8 cellular contexts compared by ENCODE assay signal in genomic region chr14:69484444-69485113, GRCh38. TPM values are rescaled to one million over a fixed set of nuclear protein-coding genes. Genes with fewer than 3 reads are reported as not detected.
DNase-seq lines count a peak whose midpoint lies in the region; ATAC-seq and TF ChIP-seq lines count a peak whose summit lies in the region.

TSS of gene PLEKHD1 (plus strand) at chr14:69484728. CDS start at chr14:69484966, 238 bp downstream.

- H3K27ac ChIP-seq in HEK293 (ENCODE audit: extremely low read depth, low read depth, low read length): no peak within 1 kb of the TSS

- peaks cover 55% of the 10 kb centered on the region for H3K27me3 ChIP-seq in adipocyte (replicated peaks; ENCODE audit: control insufficient read depth, insufficient read depth, low read length)

- H3K9me3 ChIP-seq in HEK293 (ENCODE audit: control insufficient read depth, insufficient read depth, low read depth, low read length) (no peaks in the 10 kb centered on the region), adipocyte (ENCODE audit: control insufficient read depth, low read length) (no peaks in the 10 kb centered on the region)

- H3K4me3 Mint-ChIP-seq in stimulated activated memory B cell treated with anti-CD40 and anti-IgM and Interleukin-4, amounts not matched to agents 10 μg/mL and 1 μg/mL and 100 μg/mL, for 72 hours: peak within 1 kb of the TSS; percentile 32
- no peak within 1 kb of the TSS for H3K4me3 Mint-ChIP-seq in HFFc6

- peaks cover 69% of the 10 kb centered on the region for H3K27me3 Mint-ChIP-seq in stimulated activated memory B cell treated with anti-CD40 and anti-IgM and Interleukin-4, amounts not matched to agents 10 μg/mL and 1 μg/mL and 100 μg/mL, for 72 hours
- H3K27me3 Mint-ChIP-seq in HFFc6 (ENCODE audit: insufficient read depth): peaks cover 51% of the 10 kb centered on the region

- H3K4me1 Mint-ChIP-seq in stimulated activated memory B cell treated with anti-CD40 and anti-IgM and Interleukin-4, amounts not matched to agents 10 μg/mL and 1 μg/mL and 100 μg/mL, for 72 hours: peaks cover 26% of the 10 kb centered on the region
- H3K4me1 Mint-ChIP-seq in HFFc6 (ENCODE audit: low read depth): no peaks in the 10 kb centered on the region

- no peak for ATAC-seq in stimulated activated memory B cell treated with anti-CD40 and anti-IgM and Interleukin-4, amounts not matched to agents 10 μg/mL and 1 μg/mL and 100 μg/mL, for 72 hours
- no peak for ATAC-seq in sciatic nerve

- H3K4me1 ChIP-seq in HEK293 (ENCODE audit: control insufficient read depth, insufficient read depth, low read length) (no peaks in the 10 kb centered on the region; the same call in 1 of the 2 replicates), adipocyte (ENCODE audit: control insufficient read depth, insufficient read depth, low read length) (peaks cover 9% of the 10 kb centered on the region)

- no peaks in the 10 kb centered on the region for H3K36me3 Mint-ChIP-seq in stimulated activated memory B cell treated with anti-CD40 and anti-IgM and Interleukin-4, amounts not matched to agents 10 μg/mL and 1 μg/mL and 100 μg/mL, for 72 hours
- no peaks in the 10 kb centered on the region for H3K36me3 Mint-ChIP-seq in HFFc6 (ENCODE audit: low read depth)

- H3K4me3 ChIP-seq in HEK293 (ENCODE audit: low read depth, low read length) (peak within 1 kb of the TSS; percentile 35), adipocyte (ENCODE audit: low read length) (peak within 1 kb of the TSS; percentile 67)

- POLR2A ChIA-PET in HEK293 (lab: Yijun Ruan, JAX): no interaction called here

- H3K9me3 Mint-ChIP-seq in stimulated activated memory B cell treated with anti-CD40 and anti-IgM and Interleukin-4, amounts not matched to agents 10 μg/mL and 1 μg/mL and 100 μg/mL, for 72 hours: no peaks in the 10 kb centered on the region
- no peaks in the 10 kb centered on the region for H3K9me3 Mint-ChIP-seq in HFFc6

- H3K36me3 ChIP-seq in HEK293 (ENCODE audit: control insufficient read depth in 2 of 2, insufficient read depth in 1 of 2, low read length in 2 of 2) (no peaks in the 10 kb centered on the region), adipocyte (ENCODE audit: control insufficient read depth, insufficient read depth, low read length, severe bottlenecking) (no peaks in the 10 kb centered on the region)

- intact Hi-C loops in sciatic nerve (cut with DNase I): no loop called here

- H3K9ac ChIP-seq in adipocyte (ENCODE audit: low read length): no peak within 1 kb of the TSS

- CTCF ChIA-PET in HEK293 (lab: Yijun Ruan, JAX): interaction anchor here (0.6 to 0.7 kb wide), 2 partner anchors 185 to 617 kb away, joined by 4 read pairs; no protein-coding TSS in a partner anchor

- no peak for DNase-seq in adipocyte (ENCODE audit: low read depth)
- DNase-seq in iPS-NIHi11 (ENCODE audit: low spot score): peak; percentile 99
- DNase-seq in HFFc6: no peak
- no peak for DNase-seq in DMS153 treated with DMSO at 0.1 percent for 48 hours (lab: John Stamatoyannopoulos, UW; ENCODE audit: unreplicated experiment)
- DNase-seq in stimulated activated CD4-positive, alpha-beta T cell treated with anti-CD3 and anti-CD28 coated beads, Interleukin-4, amount 100 ng/mL, for 4 hours: no peak
- DNase-seq in sciatic nerve (ENCODE audit: low spot score): no peak

- no peak within 1 kb of the TSS for H3K27ac Mint-ChIP-seq in stimulated activated memory B cell treated with anti-CD40 and anti-IgM and Interleukin-4, amounts not matched to agents 10 μg/mL and 1 μg/mL and 100 μg/mL, for 72 hours
- no peak within 1 kb of the TSS for H3K27ac Mint-ChIP-seq in HFFc6

- TF ChIP-seq CTCF in HEK293 (tag by site-specific recombination; IDR thresholded peaks at IDR 0.05) (no peak), HFFc6 (IDR thresholded peaks at IDR 0.05) (no peak)

TF ChIP-seq in HEK293, 187 proteins besides CTCF, POLR2A, EP300 and RAD21:
- peak; percentile 82 for TF ChIP-seq ZNF341 (tag by site-specific recombination; IDR thresholded peaks at IDR 0.05; ENCODE audit: low read depth)
- TF ChIP-seq PRDM6 (tag by site-specific recombination; IDR thresholded peaks at IDR 0.05): no peak
- TF ChIP-seq SP2 (tag by site-specific recombination; IDR thresholded peaks at IDR 0.05): peak; percentile 25
- peak; percentile 23 for TF ChIP-seq ZBTB26 (tag by site-specific recombination; optimal IDR thresholded peaks at IDR 0.05)
- TF ChIP-seq ZNF629 (tag by site-specific recombination; IDR thresholded peaks at IDR 0.05): no peak
- TF ChIP-seq ZBTB8A (tag by site-specific recombination; IDR thresholded peaks at IDR 0.05): 0 out of 2 replicates have a peak, but pooled peaks have one; percentile 18

RNA-seq across cellular contexts. Expression of gene PLEKHD1, which starts in this region (rescaled TPM):
- under 1 TPM in 1 of 6 experiments, not detected in 5; 0.06 TPM for total RNA-seq in HFFc6 (2021; fragmentation: NEBNext Ultra II Directional; extraction: Animal tissue kit (Norgen Biotek cat#: 25700))
- not detected for total RNA-seq in sciatic nerve
